ENCODE assay signal across 20 cellular contexts in genomic region chr12:69130064-69130463, GRCh38.
DNase-seq lines count a peak whose midpoint lies in the region; ATAC-seq and TF ChIP-seq lines count a peak whose summit lies in the region.
"Had no signal": no experiment of that assay in that cellular context is flagged by ENCODE, and none has a peak within 500 bp of the region (broad histone marks: within the 10 kb centered on the region; RNA-seq: fewer than 3 reads in every experiment).

No MANE protein-coding gene starts in this region.

- no peaks in the 10 kb centered on the region for H3K79me2 ChIP-seq in neural progenitor cell (ENCODE audit: low read depth)

- ATAC-seq in naive thymus-derived CD8-positive, alpha-beta T cell: no peak
- ATAC-seq: effector memory CD8-positive, alpha-beta T cell; heart left ventricle; naive thymus-derived CD4-positive, alpha-beta T cell; T-cell had no signal

- H3K4me1 Mint-ChIP-seq in neural progenitor cell: peaks cover 23% of the 10 kb centered on the region
- H3K4me1 Mint-ChIP-seq in naive thymus-derived CD8-positive, alpha-beta T cell: no peaks in the 10 kb centered on the region
- H3K4me1 Mint-ChIP-seq: memory B cell, T-cell had no signal

- no peak overlapping the region for H2AFZ ChIP-seq in neural progenitor cell (replicated peaks)

- TF ChIP-seq CTCF in LNCaP clone FGC (IDR thresholded peaks at IDR 0.05; ENCODE audit: control insufficient read depth, extremely low read depth, insufficient read depth) (peak; percentile 44), epithelial cell of proximal tubule (conservative IDR thresholded peaks at IDR 0.05; ENCODE audit: low read depth, low read length) (peak; percentile 54), neural progenitor cell (IDR thresholded peaks at IDR 0.05) (no peak), GM13976 (IDR thresholded peaks at IDR 0.05; ENCODE audit: borderline replicate concordance, control extremely low read depth, extremely low read depth, insufficient read depth, missing control alignments) (no peak)

- peaks cover 12% of the 10 kb centered on the region for H3K9me3 Mint-ChIP-seq in neural progenitor cell
- H3K9me3 Mint-ChIP-seq in naive thymus-derived CD8-positive, alpha-beta T cell: no peaks in the 10 kb centered on the region
- H3K9me3 Mint-ChIP-seq: effector memory CD8-positive, alpha-beta T cell; memory B cell; naive thymus-derived CD4-positive, alpha-beta T cell; T-cell had no signal

- H3K9me3 ChIP-seq in neural progenitor cell (ENCODE audit: low read depth): no peaks in the 10 kb centered on the region
- H3K9me3 ChIP-seq: HAP-1, stomach had no signal

- no peaks in the 10 kb centered on the region for H4K20me1 ChIP-seq in neural progenitor cell (ENCODE audit: low read depth)

- in situ Hi-C loops in GM13976 (cut with MboI; ENCODE audit: low sequenced_read_pairs, unreplicated experiment): no loop called here

- no peaks in the 10 kb centered on the region for H3K36me3 ChIP-seq in neural progenitor cell
- H3K36me3 ChIP-seq: HAP-1, heart left ventricle, stomach had no signal

- H3K9ac ChIP-seq in neural progenitor cell: no peak overlapping the region

- H3K27me3 Mint-ChIP-seq in neural progenitor cell (ENCODE audit: insufficient read depth, low read depth): no peaks in the 10 kb centered on the region
- H3K27me3 Mint-ChIP-seq in naive thymus-derived CD8-positive, alpha-beta T cell: peaks cover 0 to 6% (median 1%) of the 10 kb centered on the region in 5 donors

- H3K4me2 ChIP-seq in neural progenitor cell: peak overlapping the region; percentile 40

- no peaks in the 10 kb centered on the region for H3K27me3 ChIP-seq in neural progenitor cell
- H3K27me3 ChIP-seq: heart left ventricle, stomach had no signal

- no peak overlapping the region for H3K4me3 Mint-ChIP-seq in neural progenitor cell
- H3K4me3 Mint-ChIP-seq in naive thymus-derived CD8-positive, alpha-beta T cell: no peak overlapping the region
- H3K4me3 Mint-ChIP-seq: effector memory CD8-positive, alpha-beta T cell; memory B cell; naive thymus-derived CD4-positive, alpha-beta T cell; T-cell had no signal

- POLR2A ChIA-PET in naive thymus-derived CD8-positive, alpha-beta T cell (lab: Charles Lee): no interaction called here

- peaks cover 25% of the 10 kb centered on the region for H3K4me1 ChIP-seq in neural progenitor cell
- H3K4me1 ChIP-seq: heart left ventricle, stomach had no signal

- DNase-seq in GM03348 (ENCODE audit: low spot score): peak; percentile 29
- DNase-seq in LNCaP clone FGC (ENCODE audit: low read depth): no peak
- DNase-seq in epithelial cell of proximal tubule (ENCODE audit: low read depth): no peak
- no peak for DNase-seq in neural progenitor cell (ENCODE audit: low spot score)
- DNase-seq in GM13976 (ENCODE audit: low spot score): no peak
- DNase-seq in stimulated activated CD4-positive, alpha-beta T cell treated with anti-CD3 and anti-CD28 coated beads, Interleukin-4, amount 100 ng/mL, for 1 hour: no peak
- DNase-seq in naive thymus-derived CD8-positive, alpha-beta T cell: no peak
- no peak for DNase-seq in nucleus accumbens (lab: John Stamatoyannopoulos, UW)
- DNase-seq: activated gamma-delta T cell treated with Interleukin-2 at 50 U/mL for 16 hours; amygdala; C1 segment of cervical spinal cord; effector memory CD8-positive, alpha-beta T cell; heart left ventricle; naive thymus-derived CD4-positive, alpha-beta T cell; NCI-H2081; stimulated activated CD4-positive, alpha-beta T cell treated with anti-CD3 and anti-CD28 coated beads, Interleukin-2, amount 100 ng/mL, for 48 hours; stomach; T-cell had no signal

- H3K27ac Mint-ChIP-seq in neural progenitor cell: no peak overlapping the region
- H3K27ac Mint-ChIP-seq in naive thymus-derived CD8-positive, alpha-beta T cell: no peak overlapping the region
- H3K27ac Mint-ChIP-seq: effector memory CD8-positive, alpha-beta T cell; memory B cell; naive thymus-derived CD4-positive, alpha-beta T cell; T-cell had no signal

- H3F3A ChIP-seq in neural progenitor cell (ENCODE audit: low read depth): peaks cover 3% of the 10 kb centered on the region

- no peak overlapping the region for H3K27ac ChIP-seq in neural progenitor cell
- H3K27ac ChIP-seq: heart left ventricle, stomach had no signal

- H3K4me3 ChIP-seq in LNCaP clone FGC (ENCODE audit: low read depth, low read length): no peak overlapping the region
- H3K4me3 ChIP-seq in epithelial cell of proximal tubule (ENCODE audit: low read depth, low read length): no peak overlapping the region
- no peak overlapping the region for H3K4me3 ChIP-seq in neural progenitor cell
- H3K4me3 ChIP-seq: HAP-1, heart left ventricle, stomach had no signal

- H3K36me3 Mint-ChIP-seq in neural progenitor cell: no peaks in the 10 kb centered on the region
- H3K36me3 Mint-ChIP-seq in naive thymus-derived CD8-positive, alpha-beta T cell: no peaks in the 10 kb centered on the region
- H3K36me3 Mint-ChIP-seq: memory B cell; naive thymus-derived CD4-positive, alpha-beta T cell; T-cell had no signal

Comparison
In these comparisons a context has a peak if more than half of its experiments do, and no peak if none do; other contexts are left out.
1. CTCF ChIP-seq: peak in LNCaP clone FGC (single experiment) and epithelial cell of proximal tubule (single experiment); none in neural progenitor cell (single experiment) and GM13976 (single experiment).